In genomic region chr20:37359331-37359730, GRCh38 we compare ENCODE assay signal across 20 cellular contexts. TPM values are rescaled to one million over a fixed set of nuclear protein-coding genes. Genes with fewer than 3 reads are reported as not detected.
DNase-seq lines count a peak whose midpoint lies in the region; FAIRE-seq and TF ChIP-seq lines count a peak whose summit lies in the region.
"Had no signal": no experiment of that assay in that cellular context is flagged by ENCODE, and none has a peak within 500 bp of the region (broad histone marks: within the 10 kb centered on the region; RNA-seq: fewer than 3 reads in every experiment).

No MANE protein-coding gene starts in this region.

- peak overlapping the region; percentile 83 for H3K27ac ChIP-seq in BLaER1
- peak overlapping the region; percentile 41 for H3K27ac ChIP-seq in SJCRH30
- H3K27ac ChIP-seq in esophagus (ENCODE audit: low read depth in 2 of 2, low read length in 1 of 2), result peak overlapping the region; percentile 78 to 86
- H3K27ac ChIP-seq: pancreas had no signal

- peaks cover 15% of the 10 kb centered on the region for H3K36me3 ChIP-seq in BLaER1
- no peaks in the 10 kb centered on the region for H3K36me3 ChIP-seq in SJCRH30
- H3K36me3 ChIP-seq in esophagus (ENCODE audit: control insufficient read depth in 2 of 2, insufficient read depth in 2 of 2, low read length in 1 of 2), result peaks cover 0 to 20% of the 10 kb centered on the region in 2 donors
- H3K36me3 ChIP-seq: pancreas, tibial artery had no signal

- H3K4me3 ChIP-seq in BLaER1 (no peak overlapping the region), SJCRH30 (no peak overlapping the region), esophagus (ENCODE audit: low read depth in 1 of 2, low read length in 2 of 2) (no peak overlapping the region)
- H3K4me3 ChIP-seq: A549, mucosa of descending colon, pancreas, smooth muscle cell, tibial artery had no signal

- 67 to 75% methylated on average over 9 of the region's 9 CpGs for WGBS in esophagus, 2 donors

- H3K9me3 ChIP-seq in BLaER1 (no peaks in the 10 kb centered on the region), SJCRH30 (replicated peaks) (no peaks in the 10 kb centered on the region), esophagus (ENCODE audit: control insufficient read depth in 2 of 2, insufficient read depth in 1 of 2, low read depth in 1 of 2, low read length in 1 of 2) (no peaks in the 10 kb centered on the region)
- H3K9me3 ChIP-seq: A549, mucosa of descending colon, pancreas, tibial artery had no signal

- H3K4me2 ChIP-seq in BLaER1, result peak overlapping the region; percentile 76; the same call in 1 of the 2 replicates
- H3K4me2 ChIP-seq: smooth muscle cell had no signal

- intact Hi-C loops in posterior vena cava (cut with DNase I), result no loop called here

- H3K9ac ChIP-seq in BLaER1, result peak overlapping the region; percentile 36; the same call in 1 of the 2 replicates

- peaks cover 63% of the 10 kb centered on the region for H3K4me1 ChIP-seq in BLaER1
- H3K4me1 ChIP-seq in SJCRH30, result peaks cover 39% of the 10 kb centered on the region
- H3K4me1 ChIP-seq in esophagus (ENCODE audit: control insufficient read depth in 2 of 2, insufficient read depth in 2 of 2, low read length in 1 of 2), result peaks cover 12 to 38% of the 10 kb centered on the region in 2 donors

- no peaks in the 10 kb centered on the region for H3K27me3 ChIP-seq in BLaER1
- no peaks in the 10 kb centered on the region for H3K27me3 ChIP-seq in SJCRH30
- no peaks in the 10 kb centered on the region for H3K27me3 ChIP-seq in esophagus (ENCODE audit: control insufficient read depth in 1 of 2, insufficient read depth in 2 of 2, low read length in 2 of 2)
- H3K27me3 ChIP-seq: pancreas, tibial artery had no signal

- peaks cover 100% of the 10 kb centered on the region for H4K20me1 ChIP-seq in BLaER1

- no peak for DNase-seq in SJCRH30
- peak; percentile 53 for DNase-seq in posterior vena cava (ENCODE audit: low spot score)
- no peak for DNase-seq in H54 (ENCODE audit: insufficient read length, low spot score)
- no peak for DNase-seq in NCI-H526 (lab: John Stamatoyannopoulos, UW)
- no peak for DNase-seq in NCI-H69 (lab: John Stamatoyannopoulos, UW)
- no peak for DNase-seq in nucleus accumbens (lab: John Stamatoyannopoulos, UW)
- DNase-seq: activated CD4-positive, alpha-beta memory T cell treated with anti-CD3 and anti-CD28 coated beads, Interleukin-2, amount 10 ng/mL, durations not matched to agents 7 days and 5 days; activated naive CD8-positive, alpha-beta T cell treated with anti-CD3 and anti-CD28 coated beads, Interleukin-2, amount 10 ng/mL, durations not matched to agents 7 days and 5 days; activated T-cell treated with anti-CD3 and anti-CD28 coated beads, Interleukin-2, amount 50 U/mL, for 48 hours; CD4-positive, CD25-positive, alpha-beta regulatory T cell; DMS79 treated with DMSO at 0.1 percent for 48 hours; effector CD8-positive, alpha-beta T cell; mucosa of descending colon; NCI-H1436 treated with DMSO at 0.1 percent for 48 hours had no signal

- FAIRE-seq in H54 (lab: Jason Lieb, UNC), result no peak
- FAIRE-seq: A549, pancreas had no signal

- no peak for TF ChIP-seq POLR2A in H54 (IDR thresholded peaks at IDR 0.05; ENCODE audit: low read depth, low read length)

RNA-seq across cellular contexts. Expression of gene SRC, which starts 13.4 kb away (rescaled TPM):
- 14.9 and 15.4 TPM in 2 replicates for total RNA-seq in SJCRH30 (2014; rRNA removed; shearing (Covaris generic))
- 10 to 100 TPM; 26.9 to 59.4 TPM for polyA plus RNA-seq in esophagus
- 10 to 100 TPM; 35.4 to 39.1 TPM for total RNA-seq in posterior vena cava
